In the genomic region with DNA sequence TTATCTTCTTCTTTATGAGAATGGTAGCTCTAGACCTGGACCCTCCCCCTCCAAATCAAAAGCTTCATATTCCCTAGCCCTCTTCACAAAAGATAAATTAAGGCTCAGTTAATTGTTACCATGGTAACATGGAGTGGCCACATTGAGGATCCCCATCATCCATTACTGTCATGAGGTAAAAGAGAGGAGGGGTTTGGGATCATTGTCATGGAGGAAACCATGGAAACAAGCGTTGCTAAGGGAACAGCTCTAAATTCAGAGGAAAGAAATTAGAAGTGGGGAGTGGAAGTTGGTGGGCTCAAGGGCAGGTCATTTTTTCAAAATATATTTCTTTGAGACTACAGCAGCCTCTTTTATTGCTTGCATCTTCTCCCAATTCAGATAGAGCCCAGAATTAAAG, we compare ENCODE assay signal across 2 cellular contexts.
TF ChIP-seq lines count a peak whose summit lies in the region.

No MANE protein-coding gene starts in this region.

TF ChIP-seq in HepG2, 621 proteins besides CTCF, POLR2A, EP300 and RAD21:
- TF ChIP-seq SNAPC2 (CRISPR knock-in tag; IDR thresholded peaks at IDR 0.05) (no peak), RFX1 (IDR thresholded peaks at IDR 0.05) (peak; percentile 46; the same call in 1 of the 2 replicates)

TF ChIP-seq in neural cell, 6 proteins besides CTCF, POLR2A, EP300 and RAD21:
- no peak for TF ChIP-seq SMC3 (conservative IDR thresholded peaks at IDR 0.05; ENCODE audit: poor library complexity)
- no peak for TF ChIP-seq TAF1 (IDR thresholded peaks at IDR 0.05; ENCODE audit: low read depth)
- TF ChIP-seq POLR2AphosphoS5 (IDR thresholded peaks at IDR 0.05): peak; percentile 17
- peak; percentile 64 for TF ChIP-seq MXI1 (conservative IDR thresholded peaks at IDR 0.05; ENCODE audit: poor library complexity, severe bottlenecking)
